Comparison of ENCODE assay signal across 8 cellular contexts in the genomic region with DNA sequence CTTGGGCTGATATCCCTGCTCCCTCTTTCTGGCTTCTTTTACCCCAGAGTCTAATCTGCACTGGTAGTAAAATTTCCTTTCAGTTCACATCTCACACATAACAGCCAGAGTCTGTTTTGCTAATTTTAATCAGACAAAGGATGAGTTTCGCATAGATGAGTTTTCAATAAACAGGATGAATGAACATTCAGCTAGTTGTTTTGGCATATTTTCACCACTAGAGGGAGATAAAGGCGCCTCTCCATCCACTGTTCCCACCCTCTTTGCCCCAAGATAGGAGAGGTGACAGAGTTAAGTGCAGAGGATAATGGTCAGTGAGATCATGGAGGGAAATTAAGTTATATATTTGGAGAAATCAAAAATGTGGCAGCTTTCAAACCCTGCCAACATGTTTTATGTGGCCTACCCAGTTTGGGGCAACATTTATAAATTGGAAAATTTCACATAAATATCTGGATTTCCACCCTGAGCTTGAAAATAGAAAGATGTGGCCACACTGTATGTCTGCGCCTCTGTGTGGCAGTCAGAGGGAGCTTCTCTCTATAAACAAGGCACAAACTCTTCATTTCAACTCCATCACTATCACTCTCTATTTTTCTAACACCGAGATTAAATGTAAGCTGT. TPM values are rescaled to one million over a fixed set of nuclear protein-coding genes. Genes with fewer than 3 reads are reported as not detected.
DNase-seq lines count a peak whose midpoint lies in the region; ATAC-seq and TF ChIP-seq lines count a peak whose summit lies in the region.

No MANE protein-coding gene starts in this region.

- H3K4me2 ChIP-seq in DND-41 (ENCODE audit: insufficient read depth, low read length), result no peak overlapping the region

- no peak overlapping the region for H3K4me3 ChIP-seq in DND-41 (ENCODE audit: low read depth in 1 of 2, low read length in 2 of 2)

- H3K4me1 Mint-ChIP-seq in T-cell, result no peaks in the 10 kb centered on the region

- H4K20me1 ChIP-seq in DND-41 (ENCODE audit: insufficient read depth, low read length), result no peaks in the 10 kb centered on the region

- peaks cover 0 to 4% (median 0%) of the 10 kb centered on the region in 3 donors for H3K9me3 Mint-ChIP-seq in T-cell

- CTCF ChIA-PET in T-cell (lab: Charles Lee), result interaction anchor here (0.7 to 2.1 kb wide), 7 partner anchors 18 to 1815 kb away, joined by 3 to 6 read pairs (median 4); no protein-coding TSS in a partner anchor

- TF ChIP-seq CTCF in DND-41 (IDR thresholded peaks at IDR 0.05; ENCODE audit: borderline replicate concordance, extremely low read depth, low read length, poor library complexity, severe bottlenecking), result peak; percentile 86

- DNase-seq in DND-41 (peak; percentile 8), NOMO-1 treated with DMSO at 0.1 percent for 48 hours (lab: John Stamatoyannopoulos, UW; ENCODE audit: unreplicated experiment) (peak; percentile 33), dermis blood vessel endothelial cell (peak; percentile 76), lung microvascular endothelial cell (ENCODE audit: low read depth in 2 of 2) (peak; percentile 50 to 54), T-cell (no peak)
- no peak for DNase-seq in activated CD8-positive, alpha-beta memory T cell treated with anti-CD3 and anti-CD28 coated beads for 24 hours

- peak; percentile 86 for ATAC-seq in DND-41 (ENCODE audit: insufficient read depth, low read depth)
- peak; percentile 86 for ATAC-seq in GM19452 (IDR thresholded peaks at IDR 0.05; ENCODE audit: unreplicated experiment)
- ATAC-seq in HG03520 (IDR thresholded peaks at IDR 0.05; ENCODE audit: unreplicated experiment), result peak; percentile 90
- ATAC-seq in T-cell (replicated peaks in 1 of 4), result no peak

- no peak overlapping the region for H3K27ac ChIP-seq in DND-41 (ENCODE audit: low read length)

- H3K27me3 Mint-ChIP-seq in T-cell, result peaks cover 11 to 17% of the 10 kb centered on the region in 2 donors

- H3K9ac ChIP-seq in DND-41 (ENCODE audit: low read depth, low read length), result no peak overlapping the region

- no peak overlapping the region for H3K27ac Mint-ChIP-seq in T-cell

- H3K4me1 ChIP-seq in DND-41 (ENCODE audit: insufficient read depth, low read length), result no peaks in the 10 kb centered on the region

- H3K27me3 ChIP-seq in DND-41 (ENCODE audit: insufficient read depth, low read length, poor library complexity), result peaks cover 2% of the 10 kb centered on the region

- H3K9me3 ChIP-seq in DND-41 (ENCODE audit: insufficient read depth, low read length, severe bottlenecking), result no peaks in the 10 kb centered on the region

- no peak overlapping the region for H2AFZ ChIP-seq in DND-41 (ENCODE audit: low read depth, low read length)

- H3K79me2 ChIP-seq in DND-41 (ENCODE audit: insufficient read depth, low read length), result no peaks in the 10 kb centered on the region

- H3K36me3 Mint-ChIP-seq in T-cell, result no peaks in the 10 kb centered on the region

- no peak overlapping the region for H3K4me3 Mint-ChIP-seq in T-cell

- POLR2A ChIA-PET in T-cell (lab: Charles Lee), result no interaction called here

- H3K36me3 ChIP-seq in DND-41 (ENCODE audit: insufficient read depth, low read length), result no peaks in the 10 kb centered on the region

RNA-seq across cellular contexts. Expression of a gene that starts 48.5 kb away (rescaled TPM):
- total RNA-seq in dermis blood vessel endothelial cell (2.6 and 2.9 TPM in 2 replicates), lung microvascular endothelial cell (0.40 and 0.44 TPM in 2 replicates), T-cell (under 1 TPM in 1 of 5 donors, not detected in 4; 0.18 TPM)

Comparison
In these comparisons a context has a peak if more than half of its experiments do, and no peak if none do; other contexts are left out.
1. ATAC-seq: peak in DND-41 (single experiment), GM19452 (single experiment) and HG03520 (single experiment); none in T-cell (0 of 4).
2. DNase-seq: peak in DND-41 (single experiment), NOMO-1 treated with DMSO at 0.1 percent for 48 hours (single experiment), dermis blood vessel endothelial cell (single experiment) and lung microvascular endothelial cell (2 of 2); none in activated CD8-positive, alpha-beta memory T cell treated with anti-CD3 and anti-CD28 coated beads for 24 hours (single experiment) and T-cell (0 of 34).